8 cellular contexts compared by ENCODE assay signal in the genomic region with DNA sequence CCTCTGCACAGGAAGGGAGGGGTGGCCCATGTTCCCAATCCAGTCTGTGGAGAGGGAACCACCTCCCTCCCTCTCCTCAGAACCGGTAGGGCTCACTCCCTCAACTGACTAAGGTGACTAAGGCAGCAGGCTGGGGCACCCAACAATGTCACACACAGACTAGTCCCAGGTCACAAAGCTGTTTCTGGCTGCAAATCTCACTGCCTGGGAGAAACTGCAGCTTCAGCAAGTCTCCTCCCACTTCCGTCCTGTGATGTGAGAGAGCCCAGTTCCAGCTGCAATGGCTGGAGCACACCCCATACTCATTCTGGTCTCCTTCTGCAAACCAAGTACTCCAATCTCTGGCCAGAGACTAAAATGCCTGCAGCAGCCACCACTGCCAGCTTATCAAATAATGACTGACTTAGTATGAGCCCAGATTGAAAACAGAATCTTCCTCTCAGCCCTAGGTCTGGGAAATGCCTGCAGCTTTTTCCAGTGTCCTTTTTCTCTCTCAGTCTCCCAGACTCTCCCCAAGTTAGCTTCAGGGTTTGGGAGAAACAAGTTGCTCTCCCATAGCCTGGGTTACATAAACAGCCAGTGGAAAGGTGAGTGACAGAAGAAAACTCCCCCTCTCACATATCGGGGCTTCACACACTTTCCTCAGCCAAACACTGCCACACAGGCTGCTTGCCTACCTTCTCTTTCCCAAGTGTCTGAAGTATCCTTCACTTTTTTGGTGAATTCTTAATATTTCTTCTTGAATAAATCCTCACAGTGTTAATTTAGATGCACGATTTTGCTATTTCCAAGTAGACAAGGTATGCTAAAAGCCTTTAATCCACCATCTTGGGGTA.
DNase-seq lines count a peak whose midpoint lies in the region; ATAC-seq and TF ChIP-seq lines count a peak whose summit lies in the region.

No MANE protein-coding gene starts in this region.

- TF ChIP-seq CTCF in OCI-LY7 (conservative IDR thresholded peaks at IDR 0.05; ENCODE audit: low read length) = no peak

- DNase-seq in AG08395 (ENCODE audit: low spot score) (peak; percentile 37), OCI-LY7 (ENCODE audit: low spot score) (peak; percentile 73), midbrain (lab: John Stamatoyannopoulos, UW) (peak; percentile 15), NCI-H1436 treated with DMSO at 0.1 percent for 48 hours (lab: John Stamatoyannopoulos, UW) (no peak)
- peak; percentile 7 for DNase-seq in central memory CD4-positive, alpha-beta T cell
- no peak for DNase-seq in effector memory CD4-positive, alpha-beta T cell

- intact Hi-C loops in OCI-LY7 (cut with micrococcal nuclease; ENCODE audit: unreplicated experiment) = no loop called here

- ATAC-seq in GM18520 (IDR thresholded peaks at IDR 0.05; ENCODE audit: unreplicated experiment) (peak; percentile 49), HG02970 (IDR thresholded peaks at IDR 0.05; ENCODE audit: low FRiP score, unreplicated experiment) (peak; percentile 87)

- H3K27me3 ChIP-seq in effector memory CD4-positive, alpha-beta T cell (replicated peaks; ENCODE audit: control insufficient read depth, insufficient read depth, low read length, poor library complexity, severe bottlenecking) = no peaks in the 10 kb centered on the region

- POLR2A ChIA-PET in OCI-LY7 (lab: Charles Lee) = interaction anchor here (0.6 to 1.3 kb wide), 5 partner anchors 8 to 91 kb away, joined by 3 to 5 read pairs (median 3); no protein-coding TSS in a partner anchor

- H3K79me2 ChIP-seq in OCI-LY7 (ENCODE audit: insufficient read depth, low read depth, low read length) = no peaks in the 10 kb centered on the region

- no peaks in the 10 kb centered on the region for H4K20me1 ChIP-seq in OCI-LY7 (ENCODE audit: insufficient read depth, low read length)

- H3K4me1 ChIP-seq in OCI-LY7 (ENCODE audit: insufficient read depth, low read length, poor library complexity, severe bottlenecking) = peaks cover 14% of the 10 kb centered on the region
- H3K4me1 ChIP-seq in effector memory CD4-positive, alpha-beta T cell (ENCODE audit: control insufficient read depth, insufficient read depth, low read length, poor library complexity, severe bottlenecking) = peaks cover 13% of the 10 kb centered on the region

- H3K36me3 ChIP-seq in OCI-LY7 (ENCODE audit: insufficient read depth, low read length) = no peaks in the 10 kb centered on the region
- no peaks in the 10 kb centered on the region for H3K36me3 ChIP-seq in effector memory CD4-positive, alpha-beta T cell (ENCODE audit: control insufficient read depth, insufficient read depth, low read length)

- peak overlapping the region; percentile 12 for H3K4me3 ChIP-seq in OCI-LY7 (ENCODE audit: low read depth, low read length, poor library complexity, severe bottlenecking)
- H3K4me3 ChIP-seq in effector memory CD4-positive, alpha-beta T cell (ENCODE audit: insufficient read depth, low read depth, low read length, poor library complexity, severe bottlenecking) = no peak overlapping the region

- no peaks in the 10 kb centered on the region for H3K9me2 ChIP-seq in OCI-LY7 (ENCODE audit: insufficient read depth, low read length)

- H3K4me2 ChIP-seq in OCI-LY7 (ENCODE audit: low read length) = peak overlapping the region; percentile 54

- no TSS peak for BruUV-seq in OCI-LY7 (replicated peaks; lab: Mats Ljungman, UMichigan)

- CTCF ChIA-PET in OCI-LY7 (lab: Charles Lee; ENCODE audit: unreplicated experiment) = no interaction called here

- no peak overlapping the region for H3K27ac ChIP-seq in OCI-LY7 (ENCODE audit: low read depth, low read length, poor library complexity, severe bottlenecking)
- no peak overlapping the region for H3K27ac ChIP-seq in effector memory CD4-positive, alpha-beta T cell (ENCODE audit: insufficient read depth, low read length, poor library complexity, severe bottlenecking)

- peak overlapping the region; percentile 75 for H2AFZ ChIP-seq in OCI-LY7 (ENCODE audit: low read length)

- H3K9me3 ChIP-seq in OCI-LY7 (ENCODE audit: low read length) = no peaks in the 10 kb centered on the region
- no peaks in the 10 kb centered on the region for H3K9me3 ChIP-seq in effector memory CD4-positive, alpha-beta T cell (ENCODE audit: control insufficient read depth, low read length)

Comparison
In these comparisons a context has a peak if more than half of its experiments do, and no peak if none do; other contexts are left out.
1. DNase-seq: peak in AG08395 (single experiment), OCI-LY7 (single experiment), central memory CD4-positive, alpha-beta T cell (single experiment) and midbrain (single experiment); none in NCI-H1436 treated with DMSO at 0.1 percent for 48 hours (single experiment) and effector memory CD4-positive, alpha-beta T cell (0 of 3).